Comparison of ENCODE assay signal across 8 cellular contexts in genomic region chr6:166419268-166419667, GRCh38. TPM values are rescaled to one million over a fixed set of nuclear protein-coding genes. Genes with fewer than 3 reads are reported as not detected.
DNase-seq lines count a peak whose midpoint lies in the region; ATAC-seq, FAIRE-seq and TF ChIP-seq lines count a peak whose summit lies in the region.

No MANE protein-coding gene starts in this region.

- TF ChIP-seq CTCF in bronchial epithelial cell (IDR thresholded peaks at IDR 0.05; ENCODE audit: insufficient read depth, low read length, severe bottlenecking) = no peak
- no peak for TF ChIP-seq CTCF in transverse colon (IDR thresholded peaks at IDR 0.05)

- H3K9me3 ChIP-seq in transverse colon = no peaks in the 10 kb centered on the region

- intact Hi-C loops in transverse colon (cut with DNase I; ENCODE audit: low total_unique reads) = no loop called here

- DNase-seq in T-helper 2 cell (peak in 3 of 5 experiments; percentile 9 to 82 (median 76)), bronchial epithelial cell (ENCODE audit: low read depth) (peak; percentile 64), transverse colon (peak; percentile 67), SHP77 treated with DMSO at 0.1 percent for 48 hours (lab: John Stamatoyannopoulos, UW) (no peak), GOT3 (lab: John Stamatoyannopoulos, UW) (no peak), kidney glomerular epithelial cell (lab: John Stamatoyannopoulos, UW) (no peak)

- no peak for TF ChIP-seq EP300 in transverse colon (IDR thresholded peaks at IDR 0.05; ENCODE audit: low read depth)

- WGBS in transverse colon (ENCODE audit: low coverage in 1 of 2), 2 donors = 61% methylated on average over 7 of the region's 7 CpGs; no CpG with 5 or more reads in 1 of the 2 donors

- FAIRE-seq in bronchial epithelial cell (lab: Jason Lieb, UNC) = no peak

- H3K4me3 ChIP-seq in bronchial epithelial cell (ENCODE audit: low read depth, low read length) (no peak overlapping the region), transverse colon (no peak overlapping the region)

- no peaks in the 10 kb centered on the region for H3K27me3 ChIP-seq in bronchial epithelial cell (ENCODE audit: control insufficient read depth, insufficient read depth, low read length)
- no peaks in the 10 kb centered on the region for H3K27me3 ChIP-seq in transverse colon

- in situ Hi-C loops in transverse colon (cut with MboI; ENCODE audit: low pct_ligation_motif_present in 1 of 4, low pct_unique_long_range_greater_than_20kb in 1 of 4, low sequenced_read_pairs in 3 of 4) = no loop called here

- ATAC-seq in GM18870 (IDR thresholded peaks at IDR 0.05; ENCODE audit: unreplicated experiment) (peak; percentile 98), HG02943 (IDR thresholded peaks at IDR 0.05; ENCODE audit: low read depth, unreplicated experiment) (peak; percentile 98)

- TF ChIP-seq POLR2A in transverse colon (IDR thresholded peaks at IDR 0.05) = no peak

- H3K36me3 ChIP-seq in bronchial epithelial cell (ENCODE audit: control insufficient read depth, insufficient read depth, low read length) = peaks cover 3% of the 10 kb centered on the region
- H3K36me3 ChIP-seq in transverse colon = no peaks in the 10 kb centered on the region

- H3K27ac ChIP-seq in transverse colon = peak overlapping the region in 2 of 4 donors; percentile 10 to 48

- no peaks in the 10 kb centered on the region for H3K4me1 ChIP-seq in transverse colon

RNA-seq across cellular contexts. Expression of gene MPC1, which starts 36.5 kb away (rescaled TPM):
- total RNA-seq in bronchial epithelial cell = 32.3 and 40.5 TPM in 2 replicates
- 100 to 1,000 TPM in 3 of 4 donors, 10 to 100 TPM in 1; 90.8 to 131 (median 129) TPM for total RNA-seq in transverse colon

Comparison
In these comparisons a context has a peak if more than half of its experiments do, and no peak if none do; other contexts are left out.
1. DNase-seq: peak in T-helper 2 cell (3 of 5), bronchial epithelial cell (single experiment) and transverse colon (single experiment); none in SHP77 treated with DMSO at 0.1 percent for 48 hours (single experiment), GOT3 (single experiment) and kidney glomerular epithelial cell (single experiment).